8 cellular contexts compared by ENCODE assay signal in genomic region chr1:219173758-219174671, GRCh38.
DNase-seq lines count a peak whose midpoint lies in the region; ATAC-seq, FAIRE-seq and TF ChIP-seq lines count a peak whose summit lies in the region.

Gene LYPLAL1, plus strand, starts transcription at chr1:219173878. Its CDS starts 13 bp downstream, at chr1:219173891.

- FAIRE-seq in GM18507 (lab: Jason Lieb, UNC), result peak; percentile 96

- ATAC-seq in HG02970 (IDR thresholded peaks at IDR 0.05; ENCODE audit: low FRiP score, unreplicated experiment), result peak; percentile 88

- H3K4me3 ChIP-seq in retinal pigment epithelial cell (ENCODE audit: low read length), result peak within 1 kb of the TSS; percentile 80

- peak; percentile 74 for DNase-seq in GM18507 (ENCODE audit: extremely low spot score, insufficient read length, low read depth)
- DNase-seq in NCI-H2081 (lab: John Stamatoyannopoulos, UW), result peak; percentile 90 to 92
- DNase-seq in T1000 (lab: John Stamatoyannopoulos, UW), result peak; percentile 84
- DNase-seq in astrocyte of the hippocampus (ENCODE audit: low read depth, low spot score), result peak; percentile 96
- DNase-seq in hippocampal formation (lab: John Stamatoyannopoulos, UW), result peak; percentile 75 to 78
- DNase-seq in retinal pigment epithelial cell (ENCODE audit: low read depth), result no peak
- DNase-seq in OCI-M2 (lab: John Stamatoyannopoulos, UW; ENCODE audit: unreplicated experiment), result no peak

- TF ChIP-seq CTCF in retinal pigment epithelial cell (conservative IDR thresholded peaks at IDR 0.05; ENCODE audit: low read depth, low read length), result no peak

Comparison
In these comparisons a context has a peak if more than half of its experiments do, and no peak if none do; other contexts are left out.
1. DNase-seq: peak in GM18507 (single experiment), NCI-H2081 (2 of 2), T1000 (single experiment), astrocyte of the hippocampus (single experiment) and hippocampal formation (2 of 2); none in retinal pigment epithelial cell (single experiment) and OCI-M2 (single experiment).